In genomic region chr2:85678794-85679672, GRCh38 we compare ENCODE assay signal across 8 cellular contexts. TPM values are rescaled to one million over a fixed set of nuclear protein-coding genes. Genes with fewer than 3 reads are reported as not detected.
A peak's percentile ranks its signal among the peaks of the same experiment; 100 is the strongest.
DNase-seq lines count a peak whose midpoint lies in the region; ATAC-seq and TF ChIP-seq lines count a peak whose summit lies in the region.

No MANE protein-coding gene starts in this region.

- ATAC-seq in CD8-positive, alpha-beta T cell, result peak; percentile 98
- ATAC-seq in GM21447 (IDR thresholded peaks at IDR 0.05; ENCODE audit: unreplicated experiment), result peak; percentile 75

- H3K4me3 ChIP-seq in CD8-positive, alpha-beta T cell (ENCODE audit: low read depth, low read length), result peak overlapping the region; percentile 19
- H3K4me3 ChIP-seq in SJSA1 (no peak overlapping the region), parathyroid adenoma (ENCODE audit: low read depth, low read length) (peak overlapping the region; percentile 23), tibial artery (no peak overlapping the region)

- H3K27me3 ChIP-seq in CD8-positive, alpha-beta T cell (ENCODE audit: insufficient read depth, low read length), result no peaks in the 10 kb centered on the region
- no peaks in the 10 kb centered on the region for H3K27me3 ChIP-seq in SJSA1 (replicated peaks)
- no peaks in the 10 kb centered on the region for H3K27me3 ChIP-seq in parathyroid adenoma (ENCODE audit: control insufficient read depth, insufficient read depth, low read length)
- H3K27me3 ChIP-seq in tibial artery, result no peaks in the 10 kb centered on the region

- H3K27ac ChIP-seq in CD8-positive, alpha-beta T cell (ENCODE audit: low read depth, low read length), result no peak overlapping the region
- H3K27ac ChIP-seq in SJSA1 (no peak overlapping the region), parathyroid adenoma (no peak overlapping the region), tibial artery (no peak overlapping the region)

- DNase-seq in CD8-positive, alpha-beta T cell, result peak; percentile 59 to 85 (median 68)
- DNase-seq in LoVo (ENCODE audit: low spot score) (peak; percentile 79), SJSA1 (ENCODE audit: low read depth in 1 of 2, low spot score in 2 of 2) (peak; percentile 79 to 82), glutamatergic neuron (peak; percentile 84), tibial artery (peak; percentile 92 to 93)
- peak; percentile 52 to 66 (median 59) for DNase-seq in activated naive CD4-positive, alpha-beta T cell (lab: John Stamatoyannopoulos, UW)

- intact Hi-C loops in CD8-positive, alpha-beta T cell (cut with DNase I, micrococcal nuclease), result loop anchor here in 1 of 2 experiments (1.0 kb wide), 2 partner anchors 28 to 90 kb away; no protein-coding TSS in a partner anchor
- intact Hi-C loops in tibial artery (cut with DNase I; ENCODE audit: low total_unique reads), result no loop called here

- CTCF ChIA-PET in CD8-positive, alpha-beta T cell (lab: Charles Lee), result interaction anchor here (0.6 to 6.6 kb wide), 11 partner anchors 9 to 228 kb away, joined by 3 to 68 read pairs (median 3); partner anchors contain the start of gene GNLY

- no peaks in the 10 kb centered on the region for H3K4me1 Mint-ChIP-seq in CD8-positive, alpha-beta T cell (ENCODE audit: low read depth)
- peaks cover 5% of the 10 kb centered on the region for H3K4me1 Mint-ChIP-seq in glutamatergic neuron (ENCODE audit: low read depth, unreplicated experiment)

- no peaks in the 10 kb centered on the region for H3K36me3 Mint-ChIP-seq in CD8-positive, alpha-beta T cell
- no peaks in the 10 kb centered on the region for H3K36me3 Mint-ChIP-seq in glutamatergic neuron (ENCODE audit: unreplicated experiment)

- peaks cover 2% of the 10 kb centered on the region for H3K27me3 Mint-ChIP-seq in CD8-positive, alpha-beta T cell (ENCODE audit: low read depth)
- H3K27me3 Mint-ChIP-seq in glutamatergic neuron (ENCODE audit: unreplicated experiment), result peaks cover 4% of the 10 kb centered on the region

- H3K79me2 ChIP-seq in parathyroid adenoma, result no peaks in the 10 kb centered on the region

- peak; percentile 91 for TF ChIP-seq CTCF in CD8-positive, alpha-beta T cell (IDR thresholded peaks at IDR 0.05)
- peak; percentile 98 for TF ChIP-seq CTCF in glutamatergic neuron (IDR thresholded peaks at IDR 0.05; ENCODE audit: partially characterized antibody, unreplicated experiment)
- peak; percentile 97 for TF ChIP-seq CTCF in parathyroid adenoma (IDR thresholded peaks at IDR 0.05)
- peak; percentile 94 to 98 for TF ChIP-seq CTCF in tibial artery (IDR thresholded peaks at IDR 0.05)

- no peaks in the 10 kb centered on the region for H3K9me3 ChIP-seq in CD8-positive, alpha-beta T cell (ENCODE audit: low read length)
- H3K9me3 ChIP-seq in SJSA1 (replicated peaks) (no peaks in the 10 kb centered on the region), parathyroid adenoma (ENCODE audit: control insufficient read depth, low read length) (no peaks in the 10 kb centered on the region), tibial artery (no peaks in the 10 kb centered on the region)

- no peaks in the 10 kb centered on the region for H3K9me3 Mint-ChIP-seq in CD8-positive, alpha-beta T cell
- H3K9me3 Mint-ChIP-seq in glutamatergic neuron (ENCODE audit: unreplicated experiment), result peaks cover 11% of the 10 kb centered on the region

- H3K4me1 ChIP-seq in CD8-positive, alpha-beta T cell (ENCODE audit: insufficient read depth, low read length), result peaks cover 7% of the 10 kb centered on the region
- H3K4me1 ChIP-seq in SJSA1 (replicated peaks), result peaks cover 18% of the 10 kb centered on the region
- H3K4me1 ChIP-seq in parathyroid adenoma, result no peaks in the 10 kb centered on the region
- peaks cover 0 to 20% (median 8%) of the 10 kb centered on the region in 4 donors for H3K4me1 ChIP-seq in tibial artery

- no peak overlapping the region for H2AFZ ChIP-seq in parathyroid adenoma

- H3K27ac Mint-ChIP-seq in CD8-positive, alpha-beta T cell, result no peak overlapping the region
- no peak overlapping the region for H3K27ac Mint-ChIP-seq in glutamatergic neuron (ENCODE audit: unreplicated experiment)

- no peak overlapping the region for H3K4me3 Mint-ChIP-seq in CD8-positive, alpha-beta T cell
- no peak overlapping the region for H3K4me3 Mint-ChIP-seq in glutamatergic neuron (ENCODE audit: unreplicated experiment)

- no peaks in the 10 kb centered on the region for H3K36me3 ChIP-seq in CD8-positive, alpha-beta T cell (ENCODE audit: insufficient read depth, low read length)
- H3K36me3 ChIP-seq in SJSA1, result no peaks in the 10 kb centered on the region
- no peaks in the 10 kb centered on the region for H3K36me3 ChIP-seq in parathyroid adenoma (ENCODE audit: control insufficient read depth, insufficient read depth, low read length)
- H3K36me3 ChIP-seq in tibial artery, result no peaks in the 10 kb centered on the region

- H3K4me2 ChIP-seq in parathyroid adenoma (ENCODE audit: low read length), result peak overlapping the region; percentile 59

- H3K9ac ChIP-seq in parathyroid adenoma, result no peak overlapping the region

- POLR2A ChIA-PET in CD8-positive, alpha-beta T cell (lab: Charles Lee), result no interaction called here

RNA-seq across cellular contexts. Expression of gene SFTPB, which starts 11.0 kb away (rescaled TPM):
- not detected for total RNA-seq in CD8-positive, alpha-beta T cell
- total RNA-seq in SJSA1 (2014; rRNA removed; shearing (Covaris generic)), result not detected in 2 replicates
- total RNA-seq in glutamatergic neuron (ENCODE audit: unreplicated experiment), result not detected

RNA-seq across cellular contexts. Expression of gene GNLY, which starts 15.1 kb away (rescaled TPM):
- total RNA-seq in CD8-positive, alpha-beta T cell, result 10 to 100 TPM; 90.8 to 92.9 TPM
- not detected in 2 replicates for total RNA-seq in SJSA1 (2014; rRNA removed; shearing (Covaris generic))
- not detected for total RNA-seq in glutamatergic neuron (ENCODE audit: unreplicated experiment)

Comparison
In these comparisons a context has a peak if more than half of its experiments do, and no peak if none do; other contexts are left out.
1. H3K4me3 ChIP-seq: peak in CD8-positive, alpha-beta T cell (single experiment) and parathyroid adenoma (single experiment); none in SJSA1 (single experiment) and tibial artery (0 of 2).
2. RNA of gene GNLY, which starts 15.1 kb away (total RNA-seq): 90.8 to 92.9 TPM in CD8-positive, alpha-beta T cell; not detected in SJSA1 and not detected in glutamatergic neuron (single experiment); every median in the first group is over 10 times any median in the second.
3. Peak in every context shown above with its lines, with median percentiles within 50 percentile points of each other: DNase-seq and CTCF ChIP-seq.